8 cellular contexts compared by ENCODE assay signal in genomic region chr7:50266893-50267386, GRCh38. TPM values are rescaled to one million over a fixed set of nuclear protein-coding genes. Genes with fewer than 3 reads are reported as not detected.
A peak's percentile ranks its signal among the peaks of the same experiment; 100 is the strongest.
DNase-seq lines count a peak whose midpoint lies in the region; ATAC-seq lines count a peak whose summit lies in the region.

No MANE protein-coding gene starts in this region.

- H3K36me3 ChIP-seq in thymus (ENCODE audit: control insufficient read depth, insufficient read depth), result peaks cover 4% of the 10 kb centered on the region
- no peaks in the 10 kb centered on the region for H3K36me3 ChIP-seq in GM23248 (ENCODE audit: low read depth)

- H3K4me3 ChIP-seq in right cardiac atrium (ENCODE audit: low read length) (no peak overlapping the region), thymus (ENCODE audit: low read length) (peak overlapping the region; percentile 24), GM23248 (no peak overlapping the region)

- no peak overlapping the region for H3K4me2 ChIP-seq in GM23248 (ENCODE audit: unreplicated experiment)

- no peaks in the 10 kb centered on the region for H3F3A ChIP-seq in GM23248 (ENCODE audit: insufficient read depth)

- H4K20me1 ChIP-seq in GM23248 (ENCODE audit: insufficient read depth), result no peaks in the 10 kb centered on the region

- ATAC-seq in GM21360 (IDR thresholded peaks at IDR 0.05; ENCODE audit: unreplicated experiment) (peak; percentile 42), right cardiac atrium (peak; percentile 18 to 48)

- no peaks in the 10 kb centered on the region for H3K9me3 ChIP-seq in right cardiac atrium (ENCODE audit: control insufficient read depth, low read length)
- H3K9me3 ChIP-seq in thymus (ENCODE audit: control insufficient read depth), result no peaks in the 10 kb centered on the region
- H3K9me3 ChIP-seq in GM23248 (ENCODE audit: low read depth), result no peaks in the 10 kb centered on the region

- H3K27ac ChIP-seq in right cardiac atrium (ENCODE audit: low read length) (no peak overlapping the region), thymus (ENCODE audit: low read depth) (peak overlapping the region; percentile 97), GM23248 (no peak overlapping the region)

- DNase-seq in AML-193 (lab: John Stamatoyannopoulos, UW) (peak; percentile 83), HT1080 (ENCODE audit: low read depth) (peak; percentile 6), right cardiac atrium (peak in 2 of 3 donors; percentile 62 to 65), NCI-H524 (lab: John Stamatoyannopoulos, UW) (no peak), GM23248 (no peak)
- DNase-seq in activated CD4-positive, alpha-beta T cell treated with anti-CD3 and anti-CD28 coated beads, Interleukin-2, amount 50 U/mL, for 1 hour, result peak; percentile 65

- H3K27me3 ChIP-seq in right cardiac atrium (ENCODE audit: control insufficient read depth, insufficient read depth) (no peaks in the 10 kb centered on the region), thymus (ENCODE audit: control insufficient read depth, insufficient read depth) (no peaks in the 10 kb centered on the region), GM23248 (replicated peaks; ENCODE audit: insufficient read depth) (no peaks in the 10 kb centered on the region)

- WGBS in right cardiac atrium, result 50% methylated on average over 8 of the region's 8 CpGs
- WGBS in thymus, result 4% methylated on average over 8 of the region's 8 CpGs
- 16 to 29% methylated on average over 8 of the region's 8 CpGs for WGBS in GM23248 (ENCODE audit: low coverage in 1 of 2, low lambda C conversion rate in 2 of 2, missing lambda C conversion rate in 2 of 2), 2 experiments

- no peak overlapping the region for H3K9ac ChIP-seq in GM23248

- in situ Hi-C loops in GM23248 (cut with MboI), result no loop called here

- intact Hi-C loops in right cardiac atrium (cut with DNase I), result no loop called here

- H2AFZ ChIP-seq in GM23248, result no peak overlapping the region

- no peaks in the 10 kb centered on the region for H3K9me2 ChIP-seq in GM23248 (ENCODE audit: insufficient read depth)

- H3K79me2 ChIP-seq in GM23248 (ENCODE audit: insufficient read depth), result no peaks in the 10 kb centered on the region

- H3K4me1 ChIP-seq in right cardiac atrium (ENCODE audit: control insufficient read depth, insufficient read depth, low read length) (no peaks in the 10 kb centered on the region), thymus (ENCODE audit: control insufficient read depth, insufficient read depth, low read length) (peaks cover 71% of the 10 kb centered on the region), GM23248 (ENCODE audit: insufficient read depth) (no peaks in the 10 kb centered on the region)

RNA-seq across cellular contexts. Expression of gene IKZF1, which starts 37.6 kb away (rescaled TPM):
- total RNA-seq in HT1080 (2014; rRNA removed; shearing (Covaris generic)), result not detected in 2 replicates
- polyA plus RNA-seq in HT1080 (2015; cell fraction: cytosol; rRNA removed), result not detected in 2 replicates
- not detected in 2 replicates for polyA plus RNA-seq in HT1080 (2015; cell fraction: nucleus; rRNA removed)
- 1 to 10 TPM; 3.4 to 6.8 (median 4.2) TPM for total RNA-seq in right cardiac atrium
- 0.54 TPM for polyA plus RNA-seq in right cardiac atrium
- polyA plus RNA-seq in thymus, result 99.0 TPM
- not detected in 2 replicates for total RNA-seq in GM23248 (2014; rRNA removed; shearing (Covaris generic))
- 0.06 TPM in 1 of 2 replicates, not detected in the other for polyA plus RNA-seq in GM23248 (2016; fragmentation: Nextera tagmentation; extraction: Ambion mirVana)

Comparison
In these comparisons a context has a peak if more than half of its experiments do, and no peak if none do; other contexts are left out.
1. DNase-seq: peak in AML-193 (2 of 2), HT1080 (single experiment), activated CD4-positive, alpha-beta T cell treated with anti-CD3 and anti-CD28 coated beads, Interleukin-2, amount 50 U/mL, for 1 hour (single experiment) and right cardiac atrium (2 of 3); none in NCI-H524 (0 of 2) and GM23248 (single experiment).